1 cellular context compared by ENCODE assay signal in the genomic region with DNA sequence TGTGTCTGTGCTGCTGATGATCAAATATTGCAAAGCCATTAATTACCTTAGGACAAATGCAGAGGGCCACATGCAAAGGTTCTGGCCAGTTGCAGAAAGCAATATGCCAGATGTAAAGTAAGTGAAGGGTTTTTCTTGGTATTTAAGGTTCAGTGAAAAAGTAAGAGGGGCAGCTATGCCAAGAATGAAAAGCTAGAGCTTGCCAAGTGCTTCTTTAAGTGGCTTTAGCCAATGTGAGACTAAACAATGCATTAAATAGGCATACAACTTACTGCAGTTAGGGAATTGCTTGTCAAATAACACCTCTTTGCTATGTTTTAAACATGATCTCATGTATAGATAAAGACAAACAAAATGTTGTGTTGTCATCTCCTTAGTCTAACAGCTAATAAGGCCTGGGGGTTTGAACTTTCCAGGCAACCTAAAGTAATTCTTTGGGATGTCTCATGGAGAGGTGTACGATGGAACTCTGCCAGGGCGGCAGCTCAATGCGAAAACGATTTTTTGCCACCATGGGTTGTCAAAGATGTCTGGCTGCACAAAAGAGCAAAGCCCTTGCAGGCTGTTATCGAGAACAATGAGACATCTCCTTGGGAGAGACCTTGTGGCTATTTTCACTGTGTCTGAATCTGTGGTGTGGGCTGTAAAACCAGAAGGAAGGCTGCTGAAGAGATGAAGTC.
TF ChIP-seq lines count a peak whose summit lies in the region.

No MANE protein-coding gene starts in this region.

TF ChIP-seq in GM23338, 12 proteins besides CTCF, POLR2A, EP300 and RAD21 (continued from another document):
- TF ChIP-seq, protein P1, sequence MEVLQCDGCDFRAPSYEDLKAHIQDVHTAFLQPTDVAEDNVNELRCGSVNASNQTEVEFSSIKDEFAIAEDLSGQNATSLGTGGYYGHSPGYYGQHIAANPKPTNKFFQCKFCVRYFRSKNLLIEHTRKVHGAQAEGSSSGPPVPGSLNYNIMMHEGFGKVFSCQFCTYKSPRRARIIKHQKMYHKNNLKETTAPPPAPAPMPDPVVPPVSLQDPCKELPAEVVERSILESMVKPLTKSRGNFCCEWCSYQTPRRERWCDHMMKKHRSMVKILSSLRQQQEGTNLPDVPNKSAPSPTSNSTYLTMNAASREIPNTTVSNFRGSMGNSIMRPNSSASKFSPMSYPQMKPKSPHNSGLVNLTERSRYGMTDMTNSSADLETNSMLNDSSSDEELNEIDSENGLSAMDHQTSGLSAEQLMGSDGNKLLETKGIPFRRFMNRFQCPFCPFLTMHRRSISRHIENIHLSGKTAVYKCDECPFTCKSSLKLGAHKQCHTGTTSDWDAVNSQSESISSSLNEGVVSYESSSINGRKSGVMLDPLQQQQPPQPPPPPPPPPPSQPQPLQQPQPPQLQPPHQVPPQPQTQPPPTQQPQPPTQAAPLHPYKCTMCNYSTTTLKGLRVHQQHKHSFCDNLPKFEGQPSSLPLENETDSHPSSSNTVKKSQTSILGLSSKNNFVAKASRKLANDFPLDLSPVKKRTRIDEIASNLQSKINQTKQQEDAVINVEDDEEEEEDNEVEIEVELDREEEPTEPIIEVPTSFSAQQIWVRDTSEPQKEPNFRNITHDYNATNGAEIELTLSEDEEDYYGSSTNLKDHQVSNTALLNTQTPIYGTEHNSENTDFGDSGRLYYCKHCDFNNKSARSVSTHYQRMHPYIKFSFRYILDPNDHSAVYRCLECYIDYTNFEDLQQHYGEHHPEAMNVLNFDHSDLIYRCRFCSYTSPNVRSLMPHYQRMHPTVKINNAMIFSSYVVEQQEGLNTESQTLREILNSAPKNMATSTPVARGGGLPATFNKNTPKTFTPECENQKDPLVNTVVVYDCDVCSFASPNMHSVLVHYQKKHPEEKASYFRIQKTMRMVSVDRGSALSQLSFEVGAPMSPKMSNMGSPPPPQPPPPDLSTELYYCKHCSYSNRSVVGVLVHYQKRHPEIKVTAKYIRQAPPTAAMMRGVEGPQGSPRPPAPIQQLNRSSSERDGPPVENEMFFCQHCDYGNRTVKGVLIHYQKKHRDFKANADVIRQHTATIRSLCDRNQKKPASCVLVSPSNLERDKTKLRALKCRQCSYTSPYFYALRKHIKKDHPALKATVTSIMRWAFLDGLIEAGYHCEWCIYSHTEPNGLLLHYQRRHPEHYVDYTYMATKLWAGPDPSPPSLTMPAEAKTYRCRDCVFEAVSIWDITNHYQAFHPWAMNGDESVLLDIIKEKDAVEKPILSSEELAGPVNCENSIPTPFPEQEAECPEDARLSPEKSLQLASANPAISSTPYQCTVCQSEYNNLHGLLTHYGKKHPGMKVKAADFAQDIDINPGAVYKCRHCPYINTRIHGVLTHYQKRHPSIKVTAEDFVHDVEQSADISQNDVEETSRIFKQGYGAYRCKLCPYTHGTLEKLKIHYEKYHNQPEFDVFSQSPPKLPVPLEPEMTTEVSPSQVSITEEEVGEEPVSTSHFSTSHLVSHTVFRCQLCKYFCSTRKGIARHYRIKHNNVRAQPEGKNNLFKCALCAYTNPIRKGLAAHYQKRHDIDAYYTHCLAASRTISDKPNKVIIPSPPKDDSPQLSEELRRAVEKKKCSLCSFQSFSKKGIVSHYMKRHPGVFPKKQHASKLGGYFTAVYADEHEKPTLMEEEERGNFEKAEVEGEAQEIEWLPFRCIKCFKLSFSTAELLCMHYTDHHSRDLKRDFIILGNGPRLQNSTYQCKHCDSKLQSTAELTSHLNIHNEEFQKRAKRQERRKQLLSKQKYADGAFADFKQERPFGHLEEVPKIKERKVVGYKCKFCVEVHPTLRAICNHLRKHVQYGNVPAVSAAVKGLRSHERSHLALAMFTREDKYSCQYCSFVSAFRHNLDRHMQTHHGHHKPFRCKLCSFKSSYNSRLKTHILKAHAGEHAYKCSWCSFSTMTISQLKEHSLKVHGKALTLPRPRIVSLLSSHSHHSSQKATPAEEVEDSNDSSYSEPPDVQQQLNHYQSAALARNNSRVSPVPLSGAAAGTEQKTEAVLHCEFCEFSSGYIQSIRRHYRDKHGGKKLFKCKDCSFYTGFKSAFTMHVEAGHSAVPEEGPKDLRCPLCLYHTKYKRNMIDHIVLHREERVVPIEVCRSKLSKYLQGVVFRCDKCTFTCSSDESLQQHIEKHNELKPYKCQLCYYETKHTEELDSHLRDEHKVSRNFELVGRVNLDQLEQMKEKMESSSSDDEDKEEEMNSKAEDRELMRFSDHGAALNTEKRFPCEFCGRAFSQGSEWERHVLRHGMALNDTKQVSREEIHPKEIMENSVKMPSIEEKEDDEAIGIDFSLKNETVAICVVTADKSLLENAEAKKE (CRISPR knock-in tag; IDR thresholded peaks at IDR 0.05): no peak
